In genomic region chr3:16383864-16384263, GRCh38 we compare ENCODE assay signal across 36 cellular contexts.
"Had no signal": no experiment of that assay in that cellular context is flagged by ENCODE, and none has a peak within 500 bp of the region (broad histone marks: within the 10 kb centered on the region; RNA-seq: fewer than 3 reads in every experiment).

No MANE protein-coding gene starts in this region.

- ATAC-seq: activated CD8-positive, alpha-beta memory T cell treated with anti-CD3 and anti-CD28 coated beads, Interleukin-2, amount 10 ng/mL, durations not matched to agents 7 days and 5 days; PC-3; SK-N-SH treated with all-trans-retinoic acid at 6 μM for 48 hours had no signal

- H3K27ac Mint-ChIP-seq: activated CD8-positive, alpha-beta memory T cell treated with anti-CD3 and anti-CD28 coated beads, Interleukin-2, amount 10 ng/mL, durations not matched to agents 7 days and 5 days had no signal

- H3K27me3 Mint-ChIP-seq: activated CD8-positive, alpha-beta memory T cell treated with anti-CD3 and anti-CD28 coated beads, Interleukin-2, amount 10 ng/mL, durations not matched to agents 7 days and 5 days had no signal

- H3K27me3 ChIP-seq: brain microvascular endothelial cell, MG63, Peyer's patch had no signal

- H3K4me3 Mint-ChIP-seq: activated CD8-positive, alpha-beta memory T cell treated with anti-CD3 and anti-CD28 coated beads, Interleukin-2, amount 10 ng/mL, durations not matched to agents 7 days and 5 days had no signal

- H3K9me3 ChIP-seq: MG63, Peyer's patch had no signal

- H3K4me3 ChIP-seq: MG63, Peyer's patch had no signal

- H3K36me3 ChIP-seq: brain microvascular endothelial cell, MG63, Peyer's patch, WERI-Rb-1 had no signal

- H3K27ac ChIP-seq: brain microvascular endothelial cell, Peyer's patch, WERI-Rb-1 had no signal

- DNase-seq: activated CD4-positive, alpha-beta T cell treated with anti-CD3 and anti-CD28 coated beads for 1 hour; activated CD4-positive, alpha-beta T cell treated with anti-CD3 and anti-CD28 coated beads for 48 hours; activated CD4-positive, alpha-beta T cell treated with anti-CD3 and anti-CD28 coated beads, Interleukin-2, amount 50 U/mL, for 48 hours; activated CD4-positive, CD25-positive, alpha-beta regulatory T cell; activated CD8-positive, alpha-beta memory T cell treated with anti-CD3 and anti-CD28 coated beads for 24 hours; activated CD8-positive, alpha-beta memory T cell treated with anti-CD3 and anti-CD28 coated beads, Interleukin-2, amount 10 ng/mL, durations not matched to agents 7 days and 5 days; activated CD8-positive, alpha-beta memory T cell treated with anti-CD3 and anti-CD28 coated beads, Interleukin-2, amount 50 U/mL, for 48 hours; activated effector memory CD4-positive, alpha-beta T cell treated with Interleukin-2 at 50 U/mL for 16 hours; activated naive CD4-positive, alpha-beta T cell treated with anti-CD3 and anti-CD28 coated beads, Interleukin-2, amount 50 U/mL, for 16 hours; activated T-cell treated with anti-CD3 and anti-CD28 coated beads, Interleukin-2, amount 50 U/mL, for 48 hours; amniotic stem cell; aorta; brain microvascular endothelial cell; central memory CD4-positive, alpha-beta T cell; Kasumi-1; MG63; NCI-H1048; NCI-H1105 treated with DMSO at 0.1 percent for 48 hours; NCI-H1436; NCI-H1694; NCI-H1930; NCI-H2081 treated with DMSO at 0.1 percent for 48 hours; NCI-H226; NCI-H446 treated with DMSO at 0.1 percent for 48 hours; NCI-H524 treated with DMSO at 0.1 percent for 48 hours; PC-3; Peyer's patch; RPMI8226; SHP77 treated with DMSO at 0.1 percent for 48 hours; SW 1271; T-helper 1 cell; T-helper 2 cell; T-helper 9 cell; WERI-Rb-1 had no signal

- FAIRE-seq: colon had no signal
